Comparison of ENCODE assay signal across 20 cellular contexts in genomic region chr15:73717802-73718201, GRCh38. TPM values are rescaled to one million over a fixed set of nuclear protein-coding genes. Genes with fewer than 3 reads are reported as not detected.
A peak's percentile ranks its signal among the peaks of the same experiment; 100 is the strongest.
DNase-seq lines count a peak whose midpoint lies in the region; TF ChIP-seq lines count a peak whose summit lies in the region.
"Had no signal": no experiment of that assay in that cellular context is flagged by ENCODE, and none has a peak within 500 bp of the region (broad histone marks: within the 10 kb centered on the region; RNA-seq: fewer than 3 reads in every experiment).

No MANE protein-coding gene starts in this region.

- in situ Hi-C loops in GM13977 (cut with MboI; ENCODE audit: low pct_unique_long_range_greater_than_20kb, low sequenced_read_pairs, unreplicated experiment): no loop called here
- in situ Hi-C loops in mammary epithelial cell (cut with MboI; ENCODE audit: low sequenced_read_pairs in 2 of 2): no loop called here

- H3K27ac ChIP-seq in OCI-LY3 (ENCODE audit: low read length) (no peak overlapping the region), mammary epithelial cell (ENCODE audit: insufficient read depth, low read depth, low read length) (no peak overlapping the region)
- H3K27ac ChIP-seq: esophagus muscularis mucosa, stomach had no signal

- H4K20me1 ChIP-seq in OCI-LY3 (ENCODE audit: insufficient read depth, low read length) (no peaks in the 10 kb centered on the region), mammary epithelial cell (ENCODE audit: insufficient read depth, low read length) (no peaks in the 10 kb centered on the region)

- H3K4me1 ChIP-seq in OCI-LY3 (ENCODE audit: low read length): no peaks in the 10 kb centered on the region
- no peaks in the 10 kb centered on the region for H3K4me1 ChIP-seq in mammary epithelial cell (ENCODE audit: insufficient read depth, low read length)

- dilution Hi-C loops in mammary epithelial cell (cut with HindIII; ENCODE audit: low sequenced_read_pairs): no loop called here

- peak; percentile 5 for TF ChIP-seq CTCF in AG09319 (IDR thresholded peaks at IDR 0.05; ENCODE audit: low read depth, low read length)
- TF ChIP-seq CTCF in GM13977 (IDR thresholded peaks at IDR 0.05; ENCODE audit: extremely low read depth, insufficient read depth, missing control alignments): peak; percentile 24
- TF ChIP-seq CTCF in OCI-LY3 (IDR thresholded peaks at IDR 0.05; ENCODE audit: low read depth, low read length): peak; percentile 25
- peak; percentile 30 for TF ChIP-seq CTCF in fibroblast of mammary gland (conservative IDR thresholded peaks at IDR 0.05; ENCODE audit: control insufficient read depth, insufficient read depth, low read depth, low read length)
- peak in 1 of 2 donors; percentile 10 for TF ChIP-seq CTCF in mammary epithelial cell (conservative IDR thresholded peaks at IDR 0.05 in 1 of 2, IDR thresholded peaks at IDR 0.05 in 1 of 2; ENCODE audit: extremely low read depth in 1 of 2, insufficient read depth in 1 of 2, low read depth in 1 of 2, low read length in 2 of 2)

- H3K36me3 ChIP-seq in OCI-LY3 (replicated peaks; ENCODE audit: low read depth, low read length) (no peaks in the 10 kb centered on the region), mammary epithelial cell (ENCODE audit: insufficient read depth, low read length) (peaks cover 2% of the 10 kb centered on the region)

- no TSS peak for BruUV-seq in mammary epithelial cell (replicated peaks; lab: Mats Ljungman, UMichigan)

- H3K4me2 ChIP-seq in OCI-LY3 (ENCODE audit: low read length) (no peak overlapping the region), mammary epithelial cell (ENCODE audit: insufficient read depth, low read depth, low read length) (no peak overlapping the region)

- H3K79me2 ChIP-seq in OCI-LY3 (ENCODE audit: low read length): no peaks in the 10 kb centered on the region
- H3K79me2 ChIP-seq in mammary epithelial cell (ENCODE audit: insufficient read depth, low read length): no peaks in the 10 kb centered on the region

- intact Hi-C loops in mammary epithelial cell (cut with micrococcal nuclease): no loop called here

- 67% methylated on average over 9 of the region's 11 CpGs for WGBS in mammary epithelial cell (ENCODE audit: low coverage, missing lambda C conversion rate)

- CTCF ChIA-PET in mammary epithelial cell (lab: Charles Lee; ENCODE audit: low non-redundant PET): no interaction called here

- H3K9me3 ChIP-seq in OCI-LY3 (ENCODE audit: insufficient read depth, low read length): no peaks in the 10 kb centered on the region
- no peaks in the 10 kb centered on the region for H3K9me3 ChIP-seq in mammary epithelial cell (replicated peaks; ENCODE audit: insufficient read depth, low read length)
- H3K9me3 ChIP-seq: esophagus muscularis mucosa, stomach had no signal

- H2AFZ ChIP-seq in OCI-LY3 (ENCODE audit: low read depth, low read length): no peak overlapping the region
- H2AFZ ChIP-seq in mammary epithelial cell (ENCODE audit: low read depth, low read length): no peak overlapping the region

- H3K9ac ChIP-seq in OCI-LY3 (ENCODE audit: low read length) (no peak overlapping the region), mammary epithelial cell (ENCODE audit: insufficient read depth, low read length) (no peak overlapping the region)

- H3K4me3 ChIP-seq in OCI-LY3 (ENCODE audit: low read length) (no peak overlapping the region), fibroblast of mammary gland (ENCODE audit: control insufficient read depth, low read depth, low read length) (no peak overlapping the region), mammary epithelial cell (replicated peaks in 1 of 3; ENCODE audit: insufficient read depth in 1 of 3, low read depth in 2 of 3, low read length in 3 of 3) (no peak overlapping the region)
- H3K4me3 ChIP-seq: esophagus muscularis mucosa, stomach had no signal

- DNase-seq in AG09319 (ENCODE audit: extremely low read depth, low read depth) (no peak), GM13977 (ENCODE audit: low spot score) (no peak), fibroblast of mammary gland (ENCODE audit: low read depth) (no peak), medulla oblongata (ENCODE audit: extremely low spot score) (no peak), DMS53 treated with DMSO at 0.1 percent for 48 hours (lab: John Stamatoyannopoulos, UW; ENCODE audit: unreplicated experiment) (no peak), NCI-H2171 (lab: John Stamatoyannopoulos, UW) (no peak), mammary epithelial cell (no peak)
- DNase-seq: activated B cell treated with CpG ODN at 0.5 μM for 24 hours; activated T-cell treated with anti-CD3 and anti-CD28 coated beads, Interleukin-2, amount 50 U/mL, for 48 hours; CD8-positive, alpha-beta memory T cell; mesenchymal stem cell; MV-4-11; naive thymus-derived CD8-positive, alpha-beta T cell; NCI-H1930; NCI-H446 treated with DMSO at 0.1 percent for 48 hours; SHP77; stomach had no signal

- H3K27me3 ChIP-seq in OCI-LY3 (ENCODE audit: low read depth, low read length): peaks cover 51% of the 10 kb centered on the region
- no peaks in the 10 kb centered on the region for H3K27me3 ChIP-seq in mammary epithelial cell (ENCODE audit: insufficient read depth, low read length)
- H3K27me3 ChIP-seq: stomach had no signal

RNA-seq across cellular contexts. Expression of gene CD276, which starts 33.6 kb away (rescaled TPM):
- total RNA-seq in mammary epithelial cell: 100 to 1,000 TPM in 1 of 2 donors, 10 to 100 TPM in 1; 50.5 to 110 TPM
- polyA plus RNA-seq in mammary epithelial cell: 128 TPM
- 224 TPM for polyA minus RNA-seq in mammary epithelial cell
- polyA plus RNA-seq: CD8-positive, alpha-beta memory T cell; naive thymus-derived CD8-positive, alpha-beta T cell had no signal

RNA-seq across cellular contexts. Expression of gene INSYN1, which starts 35.3 kb away (rescaled TPM):
- 1 to 10 TPM in 1 of 2 donors, under 1 TPM in 1; 0.33 to 1.3 TPM for total RNA-seq in mammary epithelial cell
- 0.03 TPM for polyA plus RNA-seq in mammary epithelial cell
- not detected for polyA minus RNA-seq in mammary epithelial cell
- total RNA-seq: activated B cell treated with CpG ODN at 0.5 μM for 24 hours; CD8-positive, alpha-beta memory T cell; HepG2; naive thymus-derived CD8-positive, alpha-beta T cell had no signal
- polyA plus RNA-seq: CD8-positive, alpha-beta memory T cell; HepG2; naive thymus-derived CD8-positive, alpha-beta T cell had no signal
